In genomic region chr19:2167896-2168618, GRCh38 we compare ENCODE assay signal across 8 cellular contexts. TPM values are rescaled to one million over a fixed set of nuclear protein-coding genes. Genes with fewer than 3 reads are reported as not detected.
DNase-seq lines count a peak whose midpoint lies in the region; ATAC-seq, FAIRE-seq and TF ChIP-seq lines count a peak whose summit lies in the region.

No MANE protein-coding gene starts in this region.

- ATAC-seq in HG02759 (IDR thresholded peaks at IDR 0.05; ENCODE audit: unreplicated experiment) (peak; percentile 27), pancreas (peak in 2 of 4 donors; percentile 2), HG03135 (IDR thresholded peaks at IDR 0.05; ENCODE audit: unreplicated experiment) (no peak)

- TF ChIP-seq CTCF in fibroblast of mammary gland (conservative IDR thresholded peaks at IDR 0.05; ENCODE audit: control insufficient read depth, insufficient read depth, low read depth, low read length) (no peak), pancreas (IDR thresholded peaks at IDR 0.05) (no peak)

- 45% methylated on average over 16 of the region's 16 CpGs for WGBS in pancreas, 2 donors

- peak; percentile 77 for DNase-seq in EH (ENCODE audit: low read depth)
- peak; percentile 21 for DNase-seq in T-helper 2 cell treated with Interferon-gamma antibody and Interleukin-4, amounts not matched to agents 5 μg/mL and 100 μg/mL, for 36 hours (ENCODE audit: low spot score)
- peak; percentile 82 for DNase-seq in fibroblast of mammary gland (ENCODE audit: low read depth)
- peak in 3 of 6 donors; percentile 49 to 60 (median 55) for DNase-seq in pancreas
- DNase-seq in AG08395 (ENCODE audit: low spot score), result no peak
- no peak for DNase-seq in D341Med (ENCODE audit: low spot score)

- peak overlapping the region; percentile 89 to 92 (median 90) for H3K27ac ChIP-seq in pancreas

- H3K27me3 Mint-ChIP-seq in T-helper 2 cell treated with Interferon-gamma antibody and Interleukin-4, amounts not matched to agents 5 μg/mL and 100 μg/mL, for 36 hours (ENCODE audit: low read depth), result no peaks in the 10 kb centered on the region

- no peaks in the 10 kb centered on the region for H3K9me3 Mint-ChIP-seq in T-helper 2 cell treated with Interferon-gamma antibody and Interleukin-4, amounts not matched to agents 5 μg/mL and 100 μg/mL, for 36 hours

- peak overlapping the region; percentile 28 for H3K4me3 ChIP-seq in fibroblast of mammary gland (ENCODE audit: control insufficient read depth, low read depth, low read length)
- no peak overlapping the region for H3K4me3 ChIP-seq in pancreas

- H3K9me3 ChIP-seq in pancreas, result no peaks in the 10 kb centered on the region

- peak overlapping the region; percentile 85 for H3K27ac Mint-ChIP-seq in T-helper 2 cell treated with Interferon-gamma antibody and Interleukin-4, amounts not matched to agents 5 μg/mL and 100 μg/mL, for 36 hours

- peaks cover 6% of the 10 kb centered on the region for H3K36me3 Mint-ChIP-seq in T-helper 2 cell treated with Interferon-gamma antibody and Interleukin-4, amounts not matched to agents 5 μg/mL and 100 μg/mL, for 36 hours (ENCODE audit: low read depth)

- intact Hi-C loops in pancreas (cut with DNase I), result no loop called here

- H3K4me1 Mint-ChIP-seq in T-helper 2 cell treated with Interferon-gamma antibody and Interleukin-4, amounts not matched to agents 5 μg/mL and 100 μg/mL, for 36 hours (ENCODE audit: low read depth), result peaks cover 36% of the 10 kb centered on the region

- peaks cover 49 to 73% (median 54%) of the 10 kb centered on the region in 3 donors for H3K4me1 ChIP-seq in pancreas

- peak overlapping the region; percentile 65 for H3K4me3 Mint-ChIP-seq in T-helper 2 cell treated with Interferon-gamma antibody and Interleukin-4, amounts not matched to agents 5 μg/mL and 100 μg/mL, for 36 hours

- no peaks in the 10 kb centered on the region for H3K27me3 ChIP-seq in pancreas

- no peaks in the 10 kb centered on the region for H3K36me3 ChIP-seq in pancreas

- no peak for FAIRE-seq in pancreas (lab: Jason Lieb, UNC)

RNA-seq across cellular contexts. Expression of gene DOT1L, which starts 4.3 kb away (rescaled TPM):
- 10 to 100 TPM; 11.7 to 20.4 (median 14.5) TPM for total RNA-seq in pancreas
- 10 to 100 TPM; 14.4 to 34.4 TPM for polyA plus RNA-seq in pancreas

RNA-seq across cellular contexts. Expression of gene AP3D1, which starts 16.7 kb away (rescaled TPM):
- total RNA-seq in pancreas, result 100 to 1,000 TPM in 1 of 6 donors, 10 to 100 TPM in 5; 75.2 to 105 (median 83.9) TPM
- polyA plus RNA-seq in pancreas, result 100 to 1,000 TPM in 1 of 2 donors, 10 to 100 TPM in 1; 88.3 to 102 TPM

Comparison
In these comparisons a context has a peak if more than half of its experiments do, and no peak if none do; other contexts are left out.
1. DNase-seq: peak in EH (single experiment), T-helper 2 cell treated with Interferon-gamma antibody and Interleukin-4, amounts not matched to agents 5 μg/mL and 100 μg/mL, for 36 hours (single experiment) and fibroblast of mammary gland (single experiment); none in AG08395 (single experiment) and D341Med (single experiment).